9 cellular contexts compared by ENCODE assay signal in genomic region chr17:45719335-45720071, GRCh38.
DNase-seq lines count a peak whose midpoint lies in the region; ATAC-seq and TF ChIP-seq lines count a peak whose summit lies in the region.
"Had no signal": no experiment of that assay in that cellular context is flagged by ENCODE, and none has a peak within 500 bp of the region (broad histone marks: within the 10 kb centered on the region; RNA-seq: fewer than 3 reads in every experiment).

No MANE protein-coding gene starts in this region.

- TF ChIP-seq CTCF in epithelial cell of esophagus (IDR thresholded peaks at IDR 0.05; ENCODE audit: insufficient read depth, low read depth, low read length, missing control alignments) (peak; percentile 60), psoas muscle (IDR thresholded peaks at IDR 0.05) (peak; percentile 50)

- intact Hi-C loops in psoas muscle (cut with DNase I) = loop anchor here in 1 of 2 donors (5.0 kb wide), 1 partner anchor 113 kb away; no protein-coding TSS in a partner anchor

- H3K4me3 Mint-ChIP-seq in stimulated activated naive B cell treated with anti-CD40 and anti-IgM and Interleukin-4, amounts not matched to agents 10 μg/mL and 1 μg/mL and 100 μg/mL, for 72 hours = no peak overlapping the region

- peaks cover 3% of the 10 kb centered on the region for H3K9me3 ChIP-seq in psoas muscle

- 43 to 51% (median 45%) methylated on average over 3 of the region's 3 CpGs for WGBS in psoas muscle, 3 donors

- H3K27me3 Mint-ChIP-seq in stimulated activated naive B cell treated with anti-CD40 and anti-IgM and Interleukin-4, amounts not matched to agents 10 μg/mL and 1 μg/mL and 100 μg/mL, for 72 hours = peaks cover 44 to 66% of the 10 kb centered on the region in 2 donors

- H3K4me3 ChIP-seq in epithelial cell of esophagus (ENCODE audit: low read length) = no peak overlapping the region
- H3K4me3 ChIP-seq in psoas muscle = no peak overlapping the region
- H3K4me3 ChIP-seq: BLaER1 had no signal

- peaks cover 3 to 5% of the 10 kb centered on the region in 2 donors for H3K9me3 Mint-ChIP-seq in stimulated activated naive B cell treated with anti-CD40 and anti-IgM and Interleukin-4, amounts not matched to agents 10 μg/mL and 1 μg/mL and 100 μg/mL, for 72 hours

- H3K36me3 ChIP-seq in psoas muscle (ENCODE audit: insufficient read depth in 1 of 2, low read depth in 1 of 2) = no peaks in the 10 kb centered on the region
- H3K36me3 ChIP-seq: BLaER1 had no signal

- H3K27me3 ChIP-seq in psoas muscle (ENCODE audit: insufficient read depth in 3 of 3, low read length in 2 of 3) = peaks cover 0 to 13% (median 0%) of the 10 kb centered on the region in 3 donors
- H3K27me3 ChIP-seq: BLaER1 had no signal

- H3K27ac Mint-ChIP-seq in stimulated activated naive B cell treated with anti-CD40 and anti-IgM and Interleukin-4, amounts not matched to agents 10 μg/mL and 1 μg/mL and 100 μg/mL, for 72 hours = no peak overlapping the region

- peaks cover 0 to 3% of the 10 kb centered on the region in 2 donors for H3K36me3 Mint-ChIP-seq in stimulated activated naive B cell treated with anti-CD40 and anti-IgM and Interleukin-4, amounts not matched to agents 10 μg/mL and 1 μg/mL and 100 μg/mL, for 72 hours

- no peaks in the 10 kb centered on the region for H3K4me1 ChIP-seq in psoas muscle
- H3K4me1 ChIP-seq: BLaER1 had no signal

- H3K4me1 Mint-ChIP-seq in stimulated activated naive B cell treated with anti-CD40 and anti-IgM and Interleukin-4, amounts not matched to agents 10 μg/mL and 1 μg/mL and 100 μg/mL, for 72 hours = no peaks in the 10 kb centered on the region

- no peak overlapping the region for H3K27ac ChIP-seq in psoas muscle
- H3K27ac ChIP-seq: BLaER1 had no signal

- ATAC-seq in psoas muscle (peak; percentile 96 to 97 (median 96)), HG02938 (IDR thresholded peaks at IDR 0.05; ENCODE audit: unreplicated experiment) (no peak), GM21528 (IDR thresholded peaks at IDR 0.05; ENCODE audit: low FRiP score, unreplicated experiment) (no peak)
- no peak for ATAC-seq in stimulated activated naive B cell treated with anti-CD40 and anti-IgM and Interleukin-4, amounts not matched to agents 10 μg/mL and 1 μg/mL and 100 μg/mL, for 72 hours (replicated peaks)

- DNase-seq in NCI-H2227 (lab: John Stamatoyannopoulos, UW; ENCODE audit: unreplicated experiment) (peak; percentile 5), NCI-H2227 treated with DMSO at 0.1 percent for 48 hours (lab: John Stamatoyannopoulos, UW) (no peak), NCI-H345 (lab: John Stamatoyannopoulos, UW) (peak; percentile 37), epithelial cell of esophagus (ENCODE audit: low read depth) (peak; percentile 74), psoas muscle (no peak)
- DNase-seq in stimulated activated naive B cell treated with anti-CD40 and anti-IgM and Interleukin-4, amounts not matched to agents 10 μg/mL and 1 μg/mL and 100 μg/mL, for 72 hours = no peak

Comparison
In these comparisons a context has a peak if more than half of its experiments do, and no peak if none do; other contexts are left out.
1. DNase-seq: peak in NCI-H2227 (single experiment), NCI-H345 (single experiment) and epithelial cell of esophagus (single experiment); none in NCI-H2227 treated with DMSO at 0.1 percent for 48 hours (single experiment), psoas muscle (0 of 2) and stimulated activated naive B cell treated with anti-CD40 and anti-IgM and Interleukin-4, amounts not matched to agents 10 μg/mL and 1 μg/mL and 100 μg/mL, for 72 hours (single experiment).
2. ATAC-seq: peak in psoas muscle (4 of 4); none in stimulated activated naive B cell treated with anti-CD40 and anti-IgM and Interleukin-4, amounts not matched to agents 10 μg/mL and 1 μg/mL and 100 μg/mL, for 72 hours (0 of 2), HG02938 (single experiment) and GM21528 (single experiment).